ENCODE assay signal across 12 cellular contexts in the genomic region with DNA sequence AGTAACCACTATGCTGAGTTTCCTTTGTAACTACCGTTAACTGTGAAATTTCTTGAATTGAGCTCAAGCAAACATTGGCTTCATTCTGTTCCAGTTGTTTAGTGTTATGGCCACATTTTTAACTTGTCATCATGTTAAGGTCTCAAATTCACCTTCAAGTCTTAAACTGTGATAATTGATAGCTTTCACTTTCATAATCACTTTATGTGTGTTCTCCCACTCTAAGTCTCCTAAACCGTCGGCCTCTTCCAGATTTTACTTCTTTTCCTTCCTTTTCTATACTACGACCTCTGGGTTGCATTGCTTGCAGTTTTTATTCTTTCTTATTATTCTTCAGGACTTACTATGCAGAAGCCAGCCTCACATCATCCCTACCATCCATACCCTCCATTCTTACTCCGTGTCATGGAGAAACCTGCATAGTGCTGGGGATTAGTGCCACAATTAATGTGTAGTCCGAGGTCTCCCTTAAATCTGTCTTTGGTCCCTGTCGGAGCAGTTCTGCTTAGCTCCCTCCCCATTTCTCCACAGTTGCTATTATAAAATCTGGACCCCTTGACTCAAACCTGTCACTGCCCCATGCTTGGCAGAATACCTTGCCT. TPM values are rescaled to one million over a fixed set of nuclear protein-coding genes. Genes with fewer than 3 reads are reported as not detected.
DNase-seq lines count a peak whose midpoint lies in the region; ATAC-seq lines count a peak whose summit lies in the region.
"Had no signal": no experiment of that assay in that cellular context is flagged by ENCODE, and none has a peak within 500 bp of the region (broad histone marks: within the 10 kb centered on the region; RNA-seq: fewer than 3 reads in every experiment).

No MANE protein-coding gene starts in this region.

- H3K9me3 Mint-ChIP-seq in activated T-cell treated with anti-CD3 and anti-CD28 coated beads, Interleukin-2, amount 50 U/mL, for 4 hours: no peaks in the 10 kb centered on the region
- H3K9me3 Mint-ChIP-seq in activated CD4-positive, alpha-beta memory T cell treated with anti-CD3 and anti-CD28 coated beads for 36 hours: no peaks in the 10 kb centered on the region

- intact Hi-C loops in activated CD4-positive, alpha-beta memory T cell treated with anti-CD3 and anti-CD28 coated beads for 36 hours (cut with micrococcal nuclease): loop anchor here (2.0 to 10.0 kb wide), 2 partner anchors 67 to 299 kb away; no protein-coding TSS in a partner anchor

- no peaks in the 10 kb centered on the region for H3K36me3 ChIP-seq in stomach smooth muscle (ENCODE audit: control insufficient read depth in 2 of 2, insufficient read depth in 2 of 2, low read length in 2 of 2)
- H3K36me3 ChIP-seq: colonic mucosa, HAP-1 had no signal

- CTCF ChIA-PET in activated CD4-positive, alpha-beta memory T cell treated with anti-CD3 and anti-CD28 coated beads for 36 hours (lab: Charles Lee): interaction anchor here (1.1 to 1.4 kb wide), 3 partner anchors 62 to 266 kb away, joined by 3 to 4 read pairs (median 3); no protein-coding TSS in a partner anchor

- no peaks in the 10 kb centered on the region for H3K36me3 Mint-ChIP-seq in activated T-cell treated with anti-CD3 and anti-CD28 coated beads, Interleukin-2, amount 50 U/mL, for 4 hours (ENCODE audit: insufficient read depth)
- no peaks in the 10 kb centered on the region for H3K36me3 Mint-ChIP-seq in activated CD4-positive, alpha-beta memory T cell treated with anti-CD3 and anti-CD28 coated beads for 36 hours

- peak overlapping the region in 1 of 2 donors; percentile 36 for H3K4me3 ChIP-seq in stomach smooth muscle (ENCODE audit: low read length in 2 of 2)
- H3K4me3 ChIP-seq: colonic mucosa, HAP-1, hepatocyte had no signal

- no peaks in the 10 kb centered on the region for H3K27me3 Mint-ChIP-seq in activated T-cell treated with anti-CD3 and anti-CD28 coated beads, Interleukin-2, amount 50 U/mL, for 4 hours (ENCODE audit: low read depth)
- no peaks in the 10 kb centered on the region for H3K27me3 Mint-ChIP-seq in activated CD4-positive, alpha-beta memory T cell treated with anti-CD3 and anti-CD28 coated beads for 36 hours

- H3K9ac ChIP-seq in stomach smooth muscle (ENCODE audit: low read length in 2 of 2): no peak overlapping the region

- POLR2A ChIA-PET in activated CD4-positive, alpha-beta memory T cell treated with anti-CD3 and anti-CD28 coated beads for 36 hours (lab: Charles Lee): no interaction called here

- H3K27me3 ChIP-seq in stomach smooth muscle (ENCODE audit: control insufficient read depth in 1 of 2, insufficient read depth in 2 of 2, low read length in 2 of 2): no peaks in the 10 kb centered on the region
- H3K27me3 ChIP-seq: colonic mucosa, hepatocyte had no signal

- H3K4me1 ChIP-seq in stomach smooth muscle (ENCODE audit: control insufficient read depth, insufficient read depth, low read length): peaks cover 36% of the 10 kb centered on the region
- H3K4me1 ChIP-seq: colonic mucosa had no signal

- peak overlapping the region; percentile 0 for H3K27ac ChIP-seq in stomach smooth muscle (ENCODE audit: low read length)
- H3K27ac ChIP-seq: colonic mucosa, hepatocyte had no signal

- peak overlapping the region; percentile 51 for H3K4me3 Mint-ChIP-seq in activated T-cell treated with anti-CD3 and anti-CD28 coated beads, Interleukin-2, amount 50 U/mL, for 4 hours
- peak overlapping the region; percentile 48 for H3K4me3 Mint-ChIP-seq in activated CD4-positive, alpha-beta memory T cell treated with anti-CD3 and anti-CD28 coated beads for 36 hours

- peaks cover 43% of the 10 kb centered on the region for H3K4me1 Mint-ChIP-seq in activated T-cell treated with anti-CD3 and anti-CD28 coated beads, Interleukin-2, amount 50 U/mL, for 4 hours (ENCODE audit: low read depth)
- H3K4me1 Mint-ChIP-seq in activated CD4-positive, alpha-beta memory T cell treated with anti-CD3 and anti-CD28 coated beads for 36 hours (ENCODE audit: low read depth): peaks cover 50% of the 10 kb centered on the region

- no peak for DNase-seq in activated T-cell treated with anti-CD3 and anti-CD28 coated beads, Interleukin-2, amount 50 U/mL, for 4 hours
- DNase-seq in activated T-cell treated with anti-CD3 and anti-CD28 coated beads for 4 hours (no peak), left lobe of liver (ENCODE audit: low spot score) (peak; percentile 16), DMS114 treated with DMSO at 0.1 percent for 48 hours (lab: John Stamatoyannopoulos, UW; ENCODE audit: unreplicated experiment) (no peak)
- DNase-seq in activated CD4-positive, alpha-beta memory T cell treated with anti-CD3 and anti-CD28 coated beads for 36 hours: no peak
- DNase-seq: colonic mucosa, NCI-H1092 had no signal

- peak overlapping the region; percentile 7 for H3K27ac Mint-ChIP-seq in activated CD4-positive, alpha-beta memory T cell treated with anti-CD3 and anti-CD28 coated beads for 36 hours

- no peaks in the 10 kb centered on the region for H3K9me3 ChIP-seq in stomach smooth muscle (ENCODE audit: control insufficient read depth in 2 of 2, low read length in 2 of 2)
- H3K9me3 ChIP-seq: colonic mucosa, HAP-1 had no signal

- peak in 1 of 2 donors; percentile 10 for ATAC-seq in activated T-cell treated with anti-CD3 and anti-CD28 coated beads, Interleukin-2, amount 50 U/mL, for 4 hours
- ATAC-seq in left lobe of liver (no peak), GM19463 (IDR thresholded peaks at IDR 0.05; ENCODE audit: unreplicated experiment) (no peak), GM18867 (IDR thresholded peaks at IDR 0.05; ENCODE audit: unreplicated experiment) (no peak)

RNA-seq across cellular contexts. Expression of gene KIF1B, which starts 5.9 kb away (rescaled TPM):
- total RNA-seq in activated T-cell treated with anti-CD3 and anti-CD28 coated beads, Interleukin-2, amount 50 U/mL, for 4 hours: 10 to 100 TPM; 12.3 to 17.0 (median 16.6) TPM
- 10 to 100 TPM; 16.8 to 17.4 TPM for total RNA-seq in activated CD4-positive, alpha-beta memory T cell treated with anti-CD3 and anti-CD28 coated beads for 36 hours
- total RNA-seq in left lobe of liver: 28.5 TPM
